ENCODE assay signal across 16 cellular contexts in genomic region chr16:87832759-87833502, GRCh38. TPM values are rescaled to one million over a fixed set of nuclear protein-coding genes. Genes with fewer than 3 reads are reported as not detected.
A peak's percentile ranks its signal among the peaks of the same experiment; 100 is the strongest.
DNase-seq lines count a peak whose midpoint lies in the region; ATAC-seq and TF ChIP-seq lines count a peak whose summit lies in the region.
"Had no signal": no experiment of that assay in that cellular context is flagged by ENCODE, and none has a peak within 500 bp of the region (broad histone marks: within the 10 kb centered on the region; RNA-seq: fewer than 3 reads in every experiment).

No MANE protein-coding gene starts in this region.

- H3K4me2 ChIP-seq in MM.1S (ENCODE audit: low read depth, low read length): no peak overlapping the region
- H3K4me2 ChIP-seq: hepatocyte had no signal

- TF ChIP-seq CTCF in MM.1S (IDR thresholded peaks at IDR 0.05; ENCODE audit: low read length) (no peak), type B pancreatic cell (conservative IDR thresholded peaks at IDR 0.05) (no peak)

- peaks cover 0 to 67% (median 4%) of the 10 kb centered on the region in 3 experiments for H3K36me3 ChIP-seq in naive thymus-derived CD4-positive, alpha-beta T cell (ENCODE audit: control insufficient read depth in 2 of 3, insufficient read depth in 3 of 3, low read length in 3 of 3)
- H3K36me3 ChIP-seq in MM.1S (replicated peaks; ENCODE audit: insufficient read depth, low read length): no peaks in the 10 kb centered on the region

- no peaks in the 10 kb centered on the region for H3K4me1 Mint-ChIP-seq in activated CD4-positive, alpha-beta T cell treated with anti-CD3 and anti-CD28 coated beads, Interleukin-2, amount 10 ng/mL, durations not matched to agents 24 days and 14 days
- peaks cover 4 to 11% (median 6%) of the 10 kb centered on the region in 3 donors for H3K4me1 Mint-ChIP-seq in IgD-negative memory B cell
- peaks cover 0 to 2% (median 0%) of the 10 kb centered on the region in 7 donors for H3K4me1 Mint-ChIP-seq in naive thymus-derived CD4-positive, alpha-beta T cell
- no peaks in the 10 kb centered on the region for H3K4me1 Mint-ChIP-seq in type B pancreatic cell (ENCODE audit: unreplicated experiment)

- no peaks in the 10 kb centered on the region for H3K9me2 ChIP-seq in MM.1S (replicated peaks; ENCODE audit: insufficient read depth, low read length)

- DNase-seq in activated CD4-positive, alpha-beta T cell treated with anti-CD3 and anti-CD28 coated beads for 4 hours: peak; percentile 18 to 24
- no peak for DNase-seq in activated CD4-positive, alpha-beta T cell treated with anti-CD3 and anti-CD28 coated beads, Interleukin-2, amount 10 ng/mL, durations not matched to agents 24 days and 14 days
- peak; percentile 22 for DNase-seq in activated T-cell treated with anti-CD3 and anti-CD28 coated beads, Interleukin-2, amount 50 U/mL, for 1 hour
- DNase-seq in naive thymus-derived CD4-positive, alpha-beta T cell: no peak
- no peak for DNase-seq in MM.1S
- no peak for DNase-seq in caudate nucleus (lab: John Stamatoyannopoulos, UW)
- no peak for DNase-seq in type B pancreatic cell (ENCODE audit: extremely low spot score, unreplicated experiment)
- DNase-seq: HFFc6, NCI-H187, occipital lobe, sigmoid colon had no signal

- no peak overlapping the region for H3K4me3 Mint-ChIP-seq in activated CD4-positive, alpha-beta T cell treated with anti-CD3 and anti-CD28 coated beads, Interleukin-2, amount 10 ng/mL, durations not matched to agents 24 days and 14 days
- peak overlapping the region; percentile 35 to 82 (median 66) for H3K4me3 Mint-ChIP-seq in IgD-negative memory B cell
- no peak overlapping the region for H3K4me3 Mint-ChIP-seq in naive thymus-derived CD4-positive, alpha-beta T cell
- no peak overlapping the region for H3K4me3 Mint-ChIP-seq in type B pancreatic cell
- H3K4me3 Mint-ChIP-seq: activated naive CD8-positive, alpha-beta T cell; HFFc6 had no signal

- H3K27ac ChIP-seq in naive thymus-derived CD4-positive, alpha-beta T cell (ENCODE audit: low read depth, low read length): no peak overlapping the region
- no peak overlapping the region for H3K27ac ChIP-seq in MM.1S (ENCODE audit: low read length)
- H3K27ac ChIP-seq in caudate nucleus (ENCODE audit: low read depth, low read length): no peak overlapping the region
- H3K27ac ChIP-seq: hepatocyte, sigmoid colon, SK-N-MC, upper lobe of left lung had no signal

- peaks cover 59% of the 10 kb centered on the region for H3K36me3 Mint-ChIP-seq in activated CD4-positive, alpha-beta T cell treated with anti-CD3 and anti-CD28 coated beads, Interleukin-2, amount 10 ng/mL, durations not matched to agents 24 days and 14 days (ENCODE audit: low read depth)
- H3K36me3 Mint-ChIP-seq in IgD-negative memory B cell (no peaks in the 10 kb centered on the region), type B pancreatic cell (no peaks in the 10 kb centered on the region)
- peaks cover 0 to 15% (median 10%) of the 10 kb centered on the region in 5 donors for H3K36me3 Mint-ChIP-seq in naive thymus-derived CD4-positive, alpha-beta T cell

- CTCF ChIA-PET in naive thymus-derived CD4-positive, alpha-beta T cell (lab: Charles Lee): interaction anchor here (0.6 kb wide), 1 partner anchor 53 kb away, joined by 5 read pairs; no protein-coding TSS in a partner anchor

- H3K9me3 Mint-ChIP-seq in activated CD4-positive, alpha-beta T cell treated with anti-CD3 and anti-CD28 coated beads, Interleukin-2, amount 10 ng/mL, durations not matched to agents 24 days and 14 days: no peaks in the 10 kb centered on the region
- H3K9me3 Mint-ChIP-seq in IgD-negative memory B cell: no peaks in the 10 kb centered on the region
- no peaks in the 10 kb centered on the region for H3K9me3 Mint-ChIP-seq in naive thymus-derived CD4-positive, alpha-beta T cell
- no peaks in the 10 kb centered on the region for H3K9me3 Mint-ChIP-seq in type B pancreatic cell
- H3K9me3 Mint-ChIP-seq: HFFc6 had no signal

- ATAC-seq in naive thymus-derived CD4-positive, alpha-beta T cell: peak; percentile 24

- H3K9ac ChIP-seq in MM.1S (ENCODE audit: low read length): no peak overlapping the region

- no peaks in the 10 kb centered on the region for H3K9me3 ChIP-seq in naive thymus-derived CD4-positive, alpha-beta T cell (ENCODE audit: control insufficient read depth in 2 of 3, low read length in 3 of 3)
- H3K9me3 ChIP-seq in MM.1S (replicated peaks; ENCODE audit: insufficient read depth, low read length): no peaks in the 10 kb centered on the region
- H3K9me3 ChIP-seq: sigmoid colon, upper lobe of left lung had no signal

- no peak overlapping the region for H3K4me3 ChIP-seq in naive thymus-derived CD4-positive, alpha-beta T cell (ENCODE audit: low read length)
- no peak overlapping the region for H3K4me3 ChIP-seq in MM.1S (ENCODE audit: low read length)
- H3K4me3 ChIP-seq: hepatocyte, sigmoid colon, SK-N-MC, upper lobe of left lung had no signal

- H3K4me1 ChIP-seq in naive thymus-derived CD4-positive, alpha-beta T cell (ENCODE audit: control insufficient read depth in 2 of 2, insufficient read depth in 2 of 2, low read length in 2 of 2): no peaks in the 10 kb centered on the region
- no peaks in the 10 kb centered on the region for H3K4me1 ChIP-seq in MM.1S (ENCODE audit: low read length)

- H4K20me1 ChIP-seq in MM.1S (ENCODE audit: insufficient read depth, low read length): no peaks in the 10 kb centered on the region

- H3K27me3 ChIP-seq in naive thymus-derived CD4-positive, alpha-beta T cell (ENCODE audit: control insufficient read depth in 2 of 2, insufficient read depth in 2 of 2, low read length in 2 of 2): no peaks in the 10 kb centered on the region
- no peaks in the 10 kb centered on the region for H3K27me3 ChIP-seq in MM.1S (replicated peaks; ENCODE audit: insufficient read depth, low read length)
- H3K27me3 ChIP-seq: hepatocyte, sigmoid colon, upper lobe of left lung had no signal

- intact Hi-C loops in activated CD4-positive, alpha-beta T cell treated with anti-CD3 and anti-CD28 coated beads, Interleukin-2, amount 10 ng/mL, durations not matched to agents 24 days and 14 days (cut with micrococcal nuclease): no loop called here
- intact Hi-C loops in naive thymus-derived CD4-positive, alpha-beta T cell (cut with micrococcal nuclease): no loop called here

- H2AFZ ChIP-seq in MM.1S (ENCODE audit: low read length): no peak overlapping the region
- H2AFZ ChIP-seq: hepatocyte had no signal

- no peaks in the 10 kb centered on the region for H3K79me2 ChIP-seq in MM.1S (ENCODE audit: low read length)
- H3K79me2 ChIP-seq: hepatocyte had no signal

- H3K27me3 Mint-ChIP-seq in activated CD4-positive, alpha-beta T cell treated with anti-CD3 and anti-CD28 coated beads, Interleukin-2, amount 10 ng/mL, durations not matched to agents 24 days and 14 days: no peaks in the 10 kb centered on the region
- H3K27me3 Mint-ChIP-seq in IgD-negative memory B cell (no peaks in the 10 kb centered on the region), type B pancreatic cell (no peaks in the 10 kb centered on the region)
- no peaks in the 10 kb centered on the region for H3K27me3 Mint-ChIP-seq in naive thymus-derived CD4-positive, alpha-beta T cell
- H3K27me3 Mint-ChIP-seq: activated naive CD8-positive, alpha-beta T cell had no signal

- H3F3A ChIP-seq in MM.1S (ENCODE audit: insufficient read depth, low read length): 0 out of 2 replicates have a peak, but pooled peaks cover 2% of the 10 kb centered on the region

- no peak overlapping the region for H3K27ac Mint-ChIP-seq in activated CD4-positive, alpha-beta T cell treated with anti-CD3 and anti-CD28 coated beads, Interleukin-2, amount 10 ng/mL, durations not matched to agents 24 days and 14 days
- H3K27ac Mint-ChIP-seq in IgD-negative memory B cell: peak overlapping the region; percentile 23 to 92 (median 78)
- H3K27ac Mint-ChIP-seq in naive thymus-derived CD4-positive, alpha-beta T cell: peak overlapping the region in 1 of 9 donors; percentile 33
- H3K27ac Mint-ChIP-seq in type B pancreatic cell: no peak overlapping the region
- H3K27ac Mint-ChIP-seq: activated naive CD8-positive, alpha-beta T cell; HFFc6 had no signal

- POLR2A ChIA-PET in naive thymus-derived CD4-positive, alpha-beta T cell (lab: Charles Lee): no interaction called here

RNA-seq across cellular contexts. Expression of gene SLC7A5, which starts 36.4 kb away (rescaled TPM):
- 408 and 410 TPM in 2 replicates for total RNA-seq in activated CD4-positive, alpha-beta T cell treated with anti-CD3 and anti-CD28 coated beads, Interleukin-2, amount 10 ng/mL, durations not matched to agents 24 days and 14 days
- polyA plus RNA-seq in IgD-negative memory B cell: 6.9 TPM
- 100 to 1,000 TPM in 1 of 5 experiments, 10 to 100 TPM in 2, 1 to 10 TPM in 2; 6.0 to 113 (median 29.3) TPM for total RNA-seq in naive thymus-derived CD4-positive, alpha-beta T cell
- polyA plus RNA-seq in naive thymus-derived CD4-positive, alpha-beta T cell: 1 to 10 TPM; 3.3 to 3.4 TPM
- 40.4 and 51.2 TPM in 2 replicates for total RNA-seq in type B pancreatic cell (ENCODE audit: low replicate concordance)

Comparison
In these comparisons a context has a peak if more than half of its experiments do, and no peak if none do; other contexts are left out.
1. DNase-seq: peak in activated CD4-positive, alpha-beta T cell treated with anti-CD3 and anti-CD28 coated beads for 4 hours (2 of 2) and activated T-cell treated with anti-CD3 and anti-CD28 coated beads, Interleukin-2, amount 50 U/mL, for 1 hour (single experiment); none in activated CD4-positive, alpha-beta T cell treated with anti-CD3 and anti-CD28 coated beads, Interleukin-2, amount 10 ng/mL, durations not matched to agents 24 days and 14 days (single experiment), naive thymus-derived CD4-positive, alpha-beta T cell (0 of 9), MM.1S (single experiment), caudate nucleus (0 of 61) and type B pancreatic cell (single experiment).
2. H3K27ac Mint-ChIP-seq: peak in IgD-negative memory B cell (3 of 3); none in activated CD4-positive, alpha-beta T cell treated with anti-CD3 and anti-CD28 coated beads, Interleukin-2, amount 10 ng/mL, durations not matched to agents 24 days and 14 days (single experiment) and type B pancreatic cell (single experiment).
3. H3K4me3 Mint-ChIP-seq: peak in IgD-negative memory B cell (4 of 4); none in activated CD4-positive, alpha-beta T cell treated with anti-CD3 and anti-CD28 coated beads, Interleukin-2, amount 10 ng/mL, durations not matched to agents 24 days and 14 days (single experiment), naive thymus-derived CD4-positive, alpha-beta T cell (0 of 10) and type B pancreatic cell (single experiment).